In genomic region chr1:32447469-32448185, GRCh38 we compare ENCODE assay signal across 2 cellular contexts.
TF ChIP-seq lines count a peak whose summit lies in the region.

No MANE protein-coding gene starts in this region.

TF ChIP-seq in A549, 52 proteins besides CTCF, POLR2A, EP300 and RAD21:
- TF ChIP-seq ZNF302 (CRISPR knock-in tag; IDR thresholded peaks at IDR 0.05) (no peak), FOXS1 (CRISPR knock-in tag; IDR thresholded peaks at IDR 0.05) (no peak), JUN (IDR thresholded peaks at IDR 0.05) (no peak), PHF8 (IDR thresholded peaks at IDR 0.05; ENCODE audit: borderline replicate concordance, low read depth) (no peak), SREBF2 (IDR thresholded peaks at IDR 0.05) (no peak), NFE2L2 (conservative IDR thresholded peaks at IDR 0.05; ENCODE audit: low read length) (no peak), RCOR1 (IDR thresholded peaks at IDR 0.05; ENCODE audit: low read depth, low read length) (no peak), FOSL2 (IDR thresholded peaks at IDR 0.05) (no peak), FOSL2 (CRISPR knock-in tag; IDR thresholded peaks at IDR 0.05) (no peak), GATA3 (IDR thresholded peaks at IDR 0.05; ENCODE audit: borderline replicate concordance) (no peak), NPAS2 (CRISPR knock-in tag; IDR thresholded peaks at IDR 0.05; ENCODE audit: borderline replicate concordance) (no peak), CBX8 (IDR thresholded peaks at IDR 0.05) (no peak), KDM5A (IDR thresholded peaks at IDR 0.05) (no peak)
TF ChIP-seq in A549: peak in this region for 0.

TF ChIP-seq in IMR-90, 13 proteins besides CTCF, POLR2A, EP300 and RAD21:
- TF ChIP-seq BHLHE40 (IDR thresholded peaks at IDR 0.05; ENCODE audit: low read depth, low read length) (peak; percentile 74), FOS (IDR thresholded peaks at IDR 0.05; ENCODE audit: low read depth, low read length) (no peak)
